ENCODE assay signal across 1 cellular context in genomic region chr3:17745894-17746293, GRCh38.
TF ChIP-seq lines count a peak whose summit lies in the region.

No MANE protein-coding gene starts in this region.

TF ChIP-seq in K562, 482 proteins besides CTCF, POLR2A, EP300 and RAD21 (continued from another document):
- no peak for TF ChIP-seq CREB3L1 (IDR thresholded peaks at IDR 0.05; ENCODE audit: borderline replicate concordance, low read depth)
- TF ChIP-seq ZNF778 (CRISPR knock-in tag; IDR thresholded peaks at IDR 0.05) = no peak
- TF ChIP-seq TAF1 (IDR thresholded peaks at IDR 0.05; ENCODE audit: control insufficient read depth, extremely low read depth, insufficient read depth, low read length, severe bottlenecking) = no peak
- 0 out of 2 replicates have a peak, but pooled peaks have one; percentile 19 for TF ChIP-seq CTBP1 (IDR thresholded peaks at IDR 0.05; ENCODE audit: borderline replicate concordance)
- no peak for TF ChIP-seq KDM2B (CRISPR knock-in tag; IDR thresholded peaks at IDR 0.05)
- no peak for TF ChIP-seq ZNF668 (CRISPR knock-in tag; IDR thresholded peaks at IDR 0.05)
- TF ChIP-seq MAX (CRISPR knock-in tag; IDR thresholded peaks at IDR 0.05) = no peak
- no peak for TF ChIP-seq SETDB1 (IDR thresholded peaks at IDR 0.05; ENCODE audit: low read length)
- TF ChIP-seq MCM5 (IDR thresholded peaks at IDR 0.05; ENCODE audit: low read depth) = no peak
- TF ChIP-seq ZBTB17 (CRISPR knock-in tag; IDR thresholded peaks at IDR 0.05) = no peak
- TF ChIP-seq HDAC8 (tag; IDR thresholded peaks at IDR 0.05) = no peak
- TF ChIP-seq POLR3A (IDR thresholded peaks at IDR 0.05; ENCODE audit: borderline replicate concordance, extremely low read depth, insufficient read depth, insufficient read length) = no peak
- TF ChIP-seq THAP7 (CRISPR knock-in tag; IDR thresholded peaks at IDR 0.05) = no peak
- TF ChIP-seq ZNF431 (CRISPR knock-in tag; IDR thresholded peaks at IDR 0.05) = no peak
- no peak for TF ChIP-seq PHB2 (IDR thresholded peaks at IDR 0.05; ENCODE audit: low read depth)
- TF ChIP-seq NCOR1 (IDR thresholded peaks at IDR 0.05) = peak; percentile 50; the same call in 1 of the 2 replicates
- peak; percentile 33; the same call in 1 of the 2 replicates for TF ChIP-seq NFIC (IDR thresholded peaks at IDR 0.05)
- no peak for TF ChIP-seq SMAD4 (CRISPR knock-in tag; conservative IDR thresholded peaks at IDR 0.05)
- no peak for TF ChIP-seq STAT6 (CRISPR knock-in tag; IDR thresholded peaks at IDR 0.05)
- TF ChIP-seq ARID1B (IDR thresholded peaks at IDR 0.05) = peak; percentile 49; the same call in 1 of the 2 replicates
- no peak for TF ChIP-seq ZNF224 (CRISPR knock-in tag; IDR thresholded peaks at IDR 0.05)
- TF ChIP-seq RREB1 (CRISPR knock-in tag; IDR thresholded peaks at IDR 0.05) = no peak
- TF ChIP-seq HNRNPUL1 (IDR thresholded peaks at IDR 0.05; ENCODE audit: low read length) = no peak
- TF ChIP-seq HDAC6 (IDR thresholded peaks at IDR 0.05; ENCODE audit: low read depth, low read length) = no peak
- TF ChIP-seq ZNF408 (CRISPR knock-in tag; IDR thresholded peaks at IDR 0.05; ENCODE audit: low read depth) = no peak
- peak; percentile 52 for TF ChIP-seq CBFA2T2 (conservative IDR thresholded peaks at IDR 0.05)
- no peak for TF ChIP-seq USF1 (CRISPR knock-in tag; IDR thresholded peaks at IDR 0.05)
- no peak for TF ChIP-seq GTF2E2 (tag; IDR thresholded peaks at IDR 0.05)
